ENCODE assay signal across 11 cellular contexts in the genomic region with DNA sequence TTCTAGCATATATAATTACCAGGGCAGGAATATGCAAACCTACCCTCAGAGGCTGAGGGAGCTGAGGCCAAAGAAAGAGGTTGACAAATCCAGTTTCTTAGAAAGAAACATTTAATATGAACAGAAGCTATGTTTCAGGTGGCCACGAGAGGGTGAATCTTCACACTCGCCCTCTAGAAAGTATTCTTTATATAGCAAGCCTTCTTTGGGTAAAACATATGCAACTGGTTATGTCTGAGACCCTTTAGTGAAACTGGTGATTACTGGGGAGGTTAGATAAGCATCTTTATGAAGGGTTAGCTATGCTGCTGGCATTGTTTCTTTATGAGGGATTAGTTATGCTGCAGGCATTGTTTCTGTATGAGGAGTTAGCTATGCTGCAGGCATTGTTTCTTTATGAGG. TPM values are rescaled to one million over a fixed set of nuclear protein-coding genes. Genes with fewer than 3 reads are reported as not detected.
A peak's percentile ranks its signal among the peaks of the same experiment; 100 is the strongest.
DNase-seq lines count a peak whose midpoint lies in the region; ATAC-seq, FAIRE-seq and TF ChIP-seq lines count a peak whose summit lies in the region.
"Had no signal": no experiment of that assay in that cellular context is flagged by ENCODE, and none has a peak within 500 bp of the region (broad histone marks: within the 10 kb centered on the region; RNA-seq: fewer than 3 reads in every experiment).

No MANE protein-coding gene starts in this region.

- H3K27me3 ChIP-seq in KMS-11 (ENCODE audit: insufficient read depth, low read depth) = no peaks in the 10 kb centered on the region

- peak; percentile 21 for FAIRE-seq in D721Med (lab: Jason Lieb, UNC)
- FAIRE-seq: islet of Langerhans had no signal

- H3K27me3 Mint-ChIP-seq in effector memory CD8-positive, alpha-beta T cell = no peaks in the 10 kb centered on the region

- no peak overlapping the region for H3K4me3 Mint-ChIP-seq in effector memory CD8-positive, alpha-beta T cell

- H3K27ac Mint-ChIP-seq in effector memory CD8-positive, alpha-beta T cell = no peak overlapping the region

- no peak overlapping the region for H3K4me3 ChIP-seq in KMS-11 (IDR thresholded peaks at IDR 0.05; ENCODE audit: insufficient read depth, low read depth, low read length)

- no peak overlapping the region for H3K27ac ChIP-seq in KMS-11
- H3K27ac ChIP-seq in VCaP = no peak overlapping the region

- H2AFZ ChIP-seq in KMS-11 (ENCODE audit: low read depth) = no peak overlapping the region

- no peak for ATAC-seq in effector memory CD8-positive, alpha-beta T cell (replicated peaks)

- H3K9me3 Mint-ChIP-seq in effector memory CD8-positive, alpha-beta T cell = no peaks in the 10 kb centered on the region

- H3K4me1 ChIP-seq in KMS-11 (ENCODE audit: low read depth, poor library complexity, severe bottlenecking) = no peaks in the 10 kb centered on the region

- H3K4me1 Mint-ChIP-seq in effector memory CD8-positive, alpha-beta T cell (ENCODE audit: low read depth in 2 of 2) = no peaks in the 10 kb centered on the region

- H3K36me3 Mint-ChIP-seq in effector memory CD8-positive, alpha-beta T cell (ENCODE audit: insufficient read depth) = no peaks in the 10 kb centered on the region

- TF ChIP-seq CTCF in D721Med (IDR thresholded peaks at IDR 0.05; ENCODE audit: insufficient read depth, missing control alignments) (peak; percentile 62), KMS-11 (conservative IDR thresholded peaks at IDR 0.05; ENCODE audit: low read depth, low read length) (peak; percentile 49; the same call in 1 of the 2 replicates), VCaP (conservative IDR thresholded peaks at IDR 0.05) (peak; percentile 65)

- H3K9ac ChIP-seq in KMS-11 = no peak overlapping the region

- no peak overlapping the region for H3K4me2 ChIP-seq in KMS-11

- H3K36me3 ChIP-seq in KMS-11 (ENCODE audit: insufficient read depth) = no peaks in the 10 kb centered on the region

- H4K20me1 ChIP-seq in KMS-11 (ENCODE audit: insufficient read depth) = no peaks in the 10 kb centered on the region

- DNase-seq in D721Med (ENCODE audit: insufficient read length, low spot score) (no peak), lung microvascular endothelial cell (ENCODE audit: low read depth in 2 of 2) (peak; percentile 1 to 19), NCI-H187 (lab: John Stamatoyannopoulos, UW) (no peak), NCI-H2171 (lab: John Stamatoyannopoulos, UW) (no peak), NCI-H748 treated with DMSO at 0.1 percent for 48 hours (lab: John Stamatoyannopoulos, UW) (no peak)
- DNase-seq in effector memory CD8-positive, alpha-beta T cell = no peak
- DNase-seq: activated T-cell treated with anti-CD3 and anti-CD28 coated beads, Interleukin-2, amount 50 U/mL, for 48 hours; NCI-H1694 had no signal

- no peaks in the 10 kb centered on the region for H3K79me2 ChIP-seq in KMS-11 (ENCODE audit: insufficient read depth, low read depth)

RNA-seq across cellular contexts. Expression of a gene that starts 50.7 kb away (rescaled TPM):
- total RNA-seq in lung microvascular endothelial cell = not detected in 2 replicates

Comparison
In these comparisons a context has a peak if more than half of its experiments do, and no peak if none do; other contexts are left out.
1. DNase-seq: peak in lung microvascular endothelial cell (2 of 2); none in D721Med (single experiment), NCI-H187 (0 of 2), NCI-H2171 (single experiment), NCI-H748 treated with DMSO at 0.1 percent for 48 hours (single experiment) and effector memory CD8-positive, alpha-beta T cell (0 of 3).
2. Peak in every context shown above with its lines, with median percentiles within 50 percentile points of each other: CTCF ChIP-seq.